14 cellular contexts compared by ENCODE assay signal in the genomic region with DNA sequence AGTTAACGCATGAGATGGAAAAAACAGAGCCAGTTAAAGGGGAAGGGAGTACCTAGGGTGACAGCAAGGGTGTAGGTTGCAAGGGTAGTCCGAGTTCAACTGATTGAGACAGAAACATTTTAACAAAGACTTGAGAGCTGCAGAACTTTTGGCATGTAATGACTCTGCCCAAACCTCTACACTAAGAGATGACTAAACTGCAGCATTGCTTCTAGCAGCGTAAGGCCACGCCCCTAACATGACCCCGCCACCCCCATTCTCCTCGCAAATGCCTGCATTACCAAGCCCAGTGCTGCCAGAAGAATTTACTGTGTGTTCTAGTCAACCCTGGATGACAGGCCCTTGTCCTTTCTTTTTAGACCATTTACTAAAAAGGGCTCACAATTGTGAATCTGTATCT. TPM values are rescaled to one million over a fixed set of nuclear protein-coding genes. Genes with fewer than 3 reads are reported as not detected.
DNase-seq lines count a peak whose midpoint lies in the region; ATAC-seq and TF ChIP-seq lines count a peak whose summit lies in the region.
"Had no signal": no experiment of that assay in that cellular context is flagged by ENCODE, and none has a peak within 500 bp of the region (broad histone marks: within the 10 kb centered on the region; RNA-seq: fewer than 3 reads in every experiment).

No MANE protein-coding gene starts in this region.

- peak; percentile 59 for ATAC-seq in WTC11
- ATAC-seq in GM21825 (IDR thresholded peaks at IDR 0.05; ENCODE audit: unreplicated experiment): no peak
- no peak for ATAC-seq in HG02610 (IDR thresholded peaks at IDR 0.05; ENCODE audit: unreplicated experiment)

- H3K27me3 ChIP-seq in BJ (ENCODE audit: control insufficient read depth, insufficient read depth, low read length): no peaks in the 10 kb centered on the region
- no peaks in the 10 kb centered on the region; the same call in 1 of the 2 replicates for H3K27me3 ChIP-seq in H7 (ENCODE audit: control insufficient read depth, insufficient read depth, low read length)
- H3K27me3 ChIP-seq: sigmoid colon had no signal

- no peak for TF ChIP-seq CTCF in BJ (IDR thresholded peaks at IDR 0.05; ENCODE audit: insufficient read depth, low read depth, low read length)
- no peak for TF ChIP-seq CTCF in WTC11 (IDR thresholded peaks at IDR 0.05)
- no peak for TF ChIP-seq CTCF in foreskin fibroblast (IDR thresholded peaks at IDR 0.05; ENCODE audit: low read depth, low read length)
- TF ChIP-seq CTCF in nephron progenitor cell (IDR thresholded peaks at IDR 0.05): no peak

- H3K4me3 ChIP-seq in BJ (ENCODE audit: low read depth, low read length): no peak overlapping the region
- H3K4me3 ChIP-seq in H7 (ENCODE audit: insufficient read depth, low read depth, low read length): no peak overlapping the region
- H3K4me3 ChIP-seq in foreskin fibroblast (ENCODE audit: low read depth in 1 of 2, low read length in 2 of 2): no peak overlapping the region
- H3K4me3 ChIP-seq: sigmoid colon, thoracic aorta had no signal

- H3K4me1 Mint-ChIP-seq in WTC11 (peaks cover 3% of the 10 kb centered on the region; the same call in 1 of the 2 replicates), nephron progenitor cell (no peaks in the 10 kb centered on the region)
- H3K4me1 Mint-ChIP-seq: CD8-positive, alpha-beta memory T cell had no signal

- H3K9me3 Mint-ChIP-seq in WTC11 (peaks cover 9% of the 10 kb centered on the region), nephron progenitor cell (peaks cover 3% of the 10 kb centered on the region)
- H3K9me3 Mint-ChIP-seq: CD8-positive, alpha-beta memory T cell; natural killer cell treated with Interleukin-12 subunit alpha and Interleukin-12 subunit beta and Interleukin-15 and Interleukin-18, amount 100 ng/mL, for 72 hours had no signal

- H3K36me3 Mint-ChIP-seq in WTC11 (peaks cover 4% of the 10 kb centered on the region; the same call in 1 of the 2 replicates), nephron progenitor cell (ENCODE audit: low read depth) (no peaks in the 10 kb centered on the region)
- H3K36me3 Mint-ChIP-seq: CD8-positive, alpha-beta memory T cell; natural killer cell treated with Interleukin-12 subunit alpha and Interleukin-12 subunit beta and Interleukin-15 and Interleukin-18, amount 100 ng/mL, for 72 hours had no signal

- CTCF ChIA-PET in BJ (lab: Yijun Ruan, JAX) (interaction anchor here (4.0 to 4.1 kb wide), 2 partner anchors 93 to 160 kb away, joined by 37 to 49 read pairs; a partner anchor contains a TSS), WTC11 (lab: Charles Lee) (no interaction called here)

- H3K4me3 Mint-ChIP-seq in WTC11 (no peak overlapping the region), nephron progenitor cell (no peak overlapping the region)
- H3K4me3 Mint-ChIP-seq: CD8-positive, alpha-beta memory T cell; natural killer cell treated with Interleukin-12 subunit alpha and Interleukin-12 subunit beta and Interleukin-15 and Interleukin-18, amount 100 ng/mL, for 72 hours had no signal

- DNase-seq in BJ (ENCODE audit: low read depth) (peak; percentile 41), H7 (peak; percentile 60), WTC11 (ENCODE audit: low spot score) (peak; percentile 47), foreskin fibroblast (peak; percentile 67 to 84), NCI-H128 (lab: John Stamatoyannopoulos, UW; ENCODE audit: unreplicated experiment) (no peak), nephron progenitor cell (no peak)
- DNase-seq: CD8-positive, alpha-beta memory T cell; dermis blood vessel endothelial cell; MV-4-11; sigmoid colon had no signal

- H3K27ac Mint-ChIP-seq in WTC11: no peak overlapping the region
- H3K27ac Mint-ChIP-seq in nephron progenitor cell: no peak overlapping the region
- H3K27ac Mint-ChIP-seq: natural killer cell treated with Interleukin-12 subunit alpha and Interleukin-12 subunit beta and Interleukin-15 and Interleukin-18, amount 100 ng/mL, for 72 hours had no signal

- no peaks in the 10 kb centered on the region; the same call in 1 of the 2 replicates for H3K27me3 Mint-ChIP-seq in WTC11 (ENCODE audit: low read depth)
- H3K27me3 Mint-ChIP-seq in nephron progenitor cell (ENCODE audit: low read depth, poor library complexity): peaks cover 12% of the 10 kb centered on the region

- no peaks in the 10 kb centered on the region for H3K36me3 ChIP-seq in BJ (ENCODE audit: control insufficient read depth, insufficient read depth, low read length)
- no peaks in the 10 kb centered on the region for H3K36me3 ChIP-seq in H7 (replicated peaks; ENCODE audit: control insufficient read depth, insufficient read depth, low read length)
- H3K36me3 ChIP-seq: sigmoid colon, thoracic aorta had no signal

- POLR2A ChIA-PET in BJ (lab: Charles Lee) (no interaction called here), WTC11 (lab: Charles Lee) (no interaction called here)

TF ChIP-seq in WTC11, 78 proteins besides CTCF, POLR2A, EP300 and RAD21:
- TF ChIP-seq KAT7 (CRISPR knock-in tag; IDR thresholded peaks at IDR 0.05; ENCODE audit: borderline replicate concordance): no peak
- TF ChIP-seq ELF4 (CRISPR knock-in tag; IDR thresholded peaks at IDR 0.05; ENCODE audit: low read depth): no peak
- no peak for TF ChIP-seq RELA (CRISPR knock-in tag; IDR thresholded peaks at IDR 0.05; ENCODE audit: borderline replicate concordance)
- TF ChIP-seq, protein P1, sequence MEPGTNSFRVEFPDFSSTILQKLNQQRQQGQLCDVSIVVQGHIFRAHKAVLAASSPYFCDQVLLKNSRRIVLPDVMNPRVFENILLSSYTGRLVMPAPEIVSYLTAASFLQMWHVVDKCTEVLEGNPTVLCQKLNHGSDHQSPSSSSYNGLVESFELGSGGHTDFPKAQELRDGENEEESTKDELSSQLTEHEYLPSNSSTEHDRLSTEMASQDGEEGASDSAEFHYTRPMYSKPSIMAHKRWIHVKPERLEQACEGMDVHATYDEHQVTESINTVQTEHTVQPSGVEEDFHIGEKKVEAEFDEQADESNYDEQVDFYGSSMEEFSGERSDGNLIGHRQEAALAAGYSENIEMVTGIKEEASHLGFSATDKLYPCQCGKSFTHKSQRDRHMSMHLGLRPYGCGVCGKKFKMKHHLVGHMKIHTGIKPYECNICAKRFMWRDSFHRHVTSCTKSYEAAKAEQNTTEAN (CRISPR knock-in tag; IDR thresholded peaks at IDR 0.05): no peak
- TF ChIP-seq, protein P2, sequence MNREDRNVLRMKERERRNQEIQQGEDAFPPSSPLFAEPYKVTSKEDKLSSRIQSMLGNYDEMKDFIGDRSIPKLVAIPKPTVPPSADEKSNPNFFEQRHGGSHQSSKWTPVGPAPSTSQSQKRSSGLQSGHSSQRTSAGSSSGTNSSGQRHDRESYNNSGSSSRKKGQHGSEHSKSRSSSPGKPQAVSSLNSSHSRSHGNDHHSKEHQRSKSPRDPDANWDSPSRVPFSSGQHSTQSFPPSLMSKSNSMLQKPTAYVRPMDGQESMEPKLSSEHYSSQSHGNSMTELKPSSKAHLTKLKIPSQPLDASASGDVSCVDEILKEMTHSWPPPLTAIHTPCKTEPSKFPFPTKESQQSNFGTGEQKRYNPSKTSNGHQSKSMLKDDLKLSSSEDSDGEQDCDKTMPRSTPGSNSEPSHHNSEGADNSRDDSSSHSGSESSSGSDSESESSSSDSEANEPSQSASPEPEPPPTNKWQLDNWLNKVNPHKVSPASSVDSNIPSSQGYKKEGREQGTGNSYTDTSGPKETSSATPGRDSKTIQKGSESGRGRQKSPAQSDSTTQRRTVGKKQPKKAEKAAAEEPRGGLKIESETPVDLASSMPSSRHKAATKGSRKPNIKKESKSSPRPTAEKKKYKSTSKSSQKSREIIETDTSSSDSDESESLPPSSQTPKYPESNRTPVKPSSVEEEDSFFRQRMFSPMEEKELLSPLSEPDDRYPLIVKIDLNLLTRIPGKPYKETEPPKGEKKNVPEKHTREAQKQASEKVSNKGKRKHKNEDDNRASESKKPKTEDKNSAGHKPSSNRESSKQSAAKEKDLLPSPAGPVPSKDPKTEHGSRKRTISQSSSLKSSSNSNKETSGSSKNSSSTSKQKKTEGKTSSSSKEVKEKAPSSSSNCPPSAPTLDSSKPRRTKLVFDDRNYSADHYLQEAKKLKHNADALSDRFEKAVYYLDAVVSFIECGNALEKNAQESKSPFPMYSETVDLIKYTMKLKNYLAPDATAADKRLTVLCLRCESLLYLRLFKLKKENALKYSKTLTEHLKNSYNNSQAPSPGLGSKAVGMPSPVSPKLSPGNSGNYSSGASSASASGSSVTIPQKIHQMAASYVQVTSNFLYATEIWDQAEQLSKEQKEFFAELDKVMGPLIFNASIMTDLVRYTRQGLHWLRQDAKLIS (CRISPR knock-in tag; IDR thresholded peaks at IDR 0.05; ENCODE audit: borderline replicate concordance): no peak
- TF ChIP-seq NR3C1 (CRISPR knock-in tag; conservative IDR thresholded peaks at IDR 0.05; ENCODE audit: low read depth): no peak

RNA-seq across cellular contexts. Expression of a gene that starts 6.3 kb away (rescaled TPM):
- 1.3 and 3.1 TPM in 2 replicates for polyA plus RNA-seq in BJ (2011; rRNA removed)
- polyA minus RNA-seq in BJ (2011; rRNA and poly(A)+ RNA removed): 1.1 and 2.1 TPM in 2 replicates
- total RNA-seq in H7 (2014; rRNA removed; shearing (Covaris generic)): 13.8 and 17.7 TPM in 2 replicates
- 9.4 to 10.2 TPM (median 9.9 TPM) in 3 replicates for total RNA-seq in WTC11 (2021)

RNA-seq across cellular contexts. Expression of a gene that starts 36.0 kb away (rescaled TPM):
- polyA plus RNA-seq in BJ (2011; rRNA removed): 10.1 and 19.0 TPM in 2 replicates
- polyA minus RNA-seq in BJ (2011; rRNA and poly(A)+ RNA removed): 7.2 and 11.3 TPM in 2 replicates
- 29.5 and 32.3 TPM in 2 replicates for total RNA-seq in H7 (2014; rRNA removed; shearing (Covaris generic))
- total RNA-seq in WTC11 (2021): 27.5 to 32.7 TPM (median 32.3 TPM) in 3 replicates

Comparison
In these comparisons a context has a peak if more than half of its experiments do, and no peak if none do; other contexts are left out.
1. DNase-seq: peak in BJ (single experiment), H7 (single experiment), WTC11 (single experiment) and foreskin fibroblast (2 of 2); none in NCI-H128 (single experiment) and nephron progenitor cell (single experiment).